Comparison of ENCODE assay signal across 21 cellular contexts in the genomic region with DNA sequence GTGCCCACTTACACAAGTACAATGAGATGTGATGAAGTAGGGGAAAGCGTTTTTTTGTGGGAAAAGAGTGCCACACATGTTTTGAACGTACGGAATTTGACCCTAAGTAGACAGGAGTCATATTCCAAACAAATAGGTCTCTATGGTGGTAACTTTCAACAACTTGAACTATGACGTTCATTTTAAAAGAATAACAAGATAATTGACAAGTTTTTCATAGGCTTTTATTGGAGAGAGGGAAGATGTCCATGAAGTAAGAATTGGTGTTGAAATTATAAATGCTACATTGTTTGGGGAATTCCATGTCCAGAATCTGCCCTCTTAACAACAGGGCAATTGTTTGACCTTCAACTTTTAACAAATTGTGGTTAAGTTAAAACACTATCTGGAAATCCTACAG.
DNase-seq lines count a peak whose midpoint lies in the region; FAIRE-seq and TF ChIP-seq lines count a peak whose summit lies in the region.
"Had no signal": no experiment of that assay in that cellular context is flagged by ENCODE, and none has a peak within 500 bp of the region (broad histone marks: within the 10 kb centered on the region; RNA-seq: fewer than 3 reads in every experiment).

No MANE protein-coding gene starts in this region.

- H3K4me3 Mint-ChIP-seq in chondrocyte (ENCODE audit: unreplicated experiment): no peak overlapping the region
- no peak overlapping the region for H3K4me3 Mint-ChIP-seq in progenitor cell of endocrine pancreas (ENCODE audit: low read depth)
- H3K4me3 Mint-ChIP-seq: CD4-positive, CD25-positive, alpha-beta regulatory T cell; HFFc6 had no signal

- no peaks in the 10 kb centered on the region for H3K36me3 ChIP-seq in HAP-1 (replicated peaks)

- no peak overlapping the region for H3K27ac ChIP-seq in coronary artery

- DNase-seq in RPMI7951 (ENCODE audit: low read depth) (peak; percentile 11), chondrocyte (ENCODE audit: low spot score) (no peak), foreskin melanocyte (peak; percentile 91), progenitor cell of endocrine pancreas (ENCODE audit: low spot score, unreplicated experiment) (no peak), HAP-1 (ENCODE audit: low spot score in 2 of 2) (no peak), coronary artery (ENCODE audit: low spot score) (no peak), GM12891 (ENCODE audit: insufficient read length, low spot score) (no peak)
- DNase-seq: Caco-2; CD4-positive, CD25-positive, alpha-beta regulatory T cell; DMS 273 treated with DMSO at 0.1 percent for 48 hours; DMS79 treated with DMSO at 0.1 percent for 48 hours; H7; HFFc6; Karpas-422; NCI-H1417; NCI-H1694 treated with DMSO at 0.1 percent for 48 hours; NCI-H2081 treated with DMSO at 0.1 percent for 48 hours; NCI-H446 treated with DMSO at 0.1 percent for 48 hours; NCI-H526 treated with DMSO at 0.1 percent for 48 hours; OCI-M1; Right ventricle myocardium superior had no signal

- H3K9me3 Mint-ChIP-seq in chondrocyte (ENCODE audit: low read depth): peaks cover 2% of the 10 kb centered on the region
- peaks cover 8% of the 10 kb centered on the region for H3K9me3 Mint-ChIP-seq in progenitor cell of endocrine pancreas (ENCODE audit: low read depth)
- H3K9me3 Mint-ChIP-seq: HFFc6 had no signal

- H3K4me1 Mint-ChIP-seq in chondrocyte (ENCODE audit: low read depth) (peaks cover 39% of the 10 kb centered on the region), progenitor cell of endocrine pancreas (ENCODE audit: low read depth) (peaks cover 5% of the 10 kb centered on the region)
- H3K4me1 Mint-ChIP-seq: CD4-positive, CD25-positive, alpha-beta regulatory T cell had no signal

- no peak for FAIRE-seq in GM12891 (lab: Jason Lieb, UNC)

- no peak for TF ChIP-seq POLR2A in GM12891 (IDR thresholded peaks at IDR 0.05; ENCODE audit: low read depth, low read length)

- no peaks in the 10 kb centered on the region for H3K27me3 ChIP-seq in HAP-1 (ENCODE audit: low read depth)

- H3K4me1 ChIP-seq in HAP-1: peaks cover 11% of the 10 kb centered on the region
- H3K4me1 ChIP-seq: Caco-2 had no signal

- H3K9me3 ChIP-seq in HAP-1: no peaks in the 10 kb centered on the region
- H3K9me3 ChIP-seq: Caco-2 had no signal

- H3K27ac Mint-ChIP-seq in chondrocyte (ENCODE audit: unreplicated experiment) (peak overlapping the region; percentile 10), progenitor cell of endocrine pancreas (peak overlapping the region; percentile 10)
- H3K27ac Mint-ChIP-seq: CD4-positive, CD25-positive, alpha-beta regulatory T cell; HFFc6 had no signal

- no peaks in the 10 kb centered on the region for H3K36me3 Mint-ChIP-seq in chondrocyte (ENCODE audit: low read depth)
- H3K36me3 Mint-ChIP-seq in progenitor cell of endocrine pancreas (ENCODE audit: insufficient read depth): no peaks in the 10 kb centered on the region
- H3K36me3 Mint-ChIP-seq: CD4-positive, CD25-positive, alpha-beta regulatory T cell had no signal

- TF ChIP-seq CTCF in chondrocyte (IDR thresholded peaks at IDR 0.05) (no peak), progenitor cell of endocrine pancreas (IDR thresholded peaks at IDR 0.05; ENCODE audit: unreplicated experiment) (no peak), coronary artery (IDR thresholded peaks at IDR 0.05) (no peak)

- H3K4me3 ChIP-seq in HAP-1: no peak overlapping the region
- no peak overlapping the region for H3K4me3 ChIP-seq in coronary artery

- no peaks in the 10 kb centered on the region for H3K27me3 Mint-ChIP-seq in chondrocyte (ENCODE audit: low read depth)
- H3K27me3 Mint-ChIP-seq in progenitor cell of endocrine pancreas: no peaks in the 10 kb centered on the region
- H3K27me3 Mint-ChIP-seq: CD4-positive, CD25-positive, alpha-beta regulatory T cell had no signal

- in situ Hi-C loops in HAP-1 (cut with MboI; ENCODE audit: low sequenced_read_pairs): no loop called here

TF ChIP-seq in GM12891, 5 proteins besides CTCF, POLR2A, EP300 and RAD21:
- no peak for TF ChIP-seq SPI1 (IDR thresholded peaks at IDR 0.05; ENCODE audit: low read depth, low read length)
- TF ChIP-seq POLR2AphosphoS5 (IDR thresholded peaks at IDR 0.05; ENCODE audit: low read depth, low read length): no peak
- no peak for TF ChIP-seq TAF1 (IDR thresholded peaks at IDR 0.05; ENCODE audit: low read depth, low read length)
- TF ChIP-seq POU2F2 (IDR thresholded peaks at IDR 0.05; ENCODE audit: low read depth, low read length): no peak
- TF ChIP-seq PAX5 (IDR thresholded peaks at IDR 0.05; ENCODE audit: insufficient read depth, low read length, severe bottlenecking): no peak

Comparison
In these comparisons a context has a peak if more than half of its experiments do, and no peak if none do; other contexts are left out.
1. DNase-seq: peak in RPMI7951 (single experiment) and foreskin melanocyte (single experiment); none in chondrocyte (single experiment), progenitor cell of endocrine pancreas (single experiment), HAP-1 (0 of 2), coronary artery (single experiment) and GM12891 (single experiment).